Comparison of ENCODE assay signal across 1 cellular context in genomic region chr22:22378446-22379415, GRCh38.
TF ChIP-seq lines count a peak whose summit lies in the region.

No MANE protein-coding gene starts in this region.

TF ChIP-seq in WTC11, 78 proteins besides CTCF, POLR2A, EP300 and RAD21 (continued from another document):
- TF ChIP-seq ATF3 (CRISPR knock-in tag; conservative IDR thresholded peaks at IDR 0.05) (no peak), SOX15 (CRISPR knock-in tag; IDR thresholded peaks at IDR 0.05) (no peak)
- TF ChIP-seq, protein P1, sequence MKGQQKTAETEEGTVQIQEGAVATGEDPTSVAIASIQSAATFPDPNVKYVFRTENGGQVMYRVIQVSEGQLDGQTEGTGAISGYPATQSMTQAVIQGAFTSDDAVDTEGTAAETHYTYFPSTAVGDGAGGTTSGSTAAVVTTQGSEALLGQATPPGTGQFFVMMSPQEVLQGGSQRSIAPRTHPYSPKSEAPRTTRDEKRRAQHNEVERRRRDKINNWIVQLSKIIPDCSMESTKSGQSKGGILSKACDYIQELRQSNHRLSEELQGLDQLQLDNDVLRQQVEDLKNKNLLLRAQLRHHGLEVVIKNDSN (CRISPR knock-in tag; IDR thresholded peaks at IDR 0.05) = no peak
- TF ChIP-seq, protein P2, sequence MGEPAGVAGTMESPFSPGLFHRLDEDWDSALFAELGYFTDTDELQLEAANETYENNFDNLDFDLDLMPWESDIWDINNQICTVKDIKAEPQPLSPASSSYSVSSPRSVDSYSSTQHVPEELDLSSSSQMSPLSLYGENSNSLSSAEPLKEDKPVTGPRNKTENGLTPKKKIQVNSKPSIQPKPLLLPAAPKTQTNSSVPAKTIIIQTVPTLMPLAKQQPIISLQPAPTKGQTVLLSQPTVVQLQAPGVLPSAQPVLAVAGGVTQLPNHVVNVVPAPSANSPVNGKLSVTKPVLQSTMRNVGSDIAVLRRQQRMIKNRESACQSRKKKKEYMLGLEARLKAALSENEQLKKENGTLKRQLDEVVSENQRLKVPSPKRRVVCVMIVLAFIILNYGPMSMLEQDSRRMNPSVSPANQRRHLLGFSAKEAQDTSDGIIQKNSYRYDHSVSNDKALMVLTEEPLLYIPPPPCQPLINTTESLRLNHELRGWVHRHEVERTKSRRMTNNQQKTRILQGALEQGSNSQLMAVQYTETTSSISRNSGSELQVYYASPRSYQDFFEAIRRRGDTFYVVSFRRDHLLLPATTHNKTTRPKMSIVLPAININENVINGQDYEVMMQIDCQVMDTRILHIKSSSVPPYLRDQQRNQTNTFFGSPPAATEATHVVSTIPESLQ (CRISPR knock-in tag; IDR thresholded peaks at IDR 0.05) = no peak
TF ChIP-seq in WTC11: peak in this region for 0.
